Comparison of ENCODE assay signal across 1 cellular context in the genomic region with DNA sequence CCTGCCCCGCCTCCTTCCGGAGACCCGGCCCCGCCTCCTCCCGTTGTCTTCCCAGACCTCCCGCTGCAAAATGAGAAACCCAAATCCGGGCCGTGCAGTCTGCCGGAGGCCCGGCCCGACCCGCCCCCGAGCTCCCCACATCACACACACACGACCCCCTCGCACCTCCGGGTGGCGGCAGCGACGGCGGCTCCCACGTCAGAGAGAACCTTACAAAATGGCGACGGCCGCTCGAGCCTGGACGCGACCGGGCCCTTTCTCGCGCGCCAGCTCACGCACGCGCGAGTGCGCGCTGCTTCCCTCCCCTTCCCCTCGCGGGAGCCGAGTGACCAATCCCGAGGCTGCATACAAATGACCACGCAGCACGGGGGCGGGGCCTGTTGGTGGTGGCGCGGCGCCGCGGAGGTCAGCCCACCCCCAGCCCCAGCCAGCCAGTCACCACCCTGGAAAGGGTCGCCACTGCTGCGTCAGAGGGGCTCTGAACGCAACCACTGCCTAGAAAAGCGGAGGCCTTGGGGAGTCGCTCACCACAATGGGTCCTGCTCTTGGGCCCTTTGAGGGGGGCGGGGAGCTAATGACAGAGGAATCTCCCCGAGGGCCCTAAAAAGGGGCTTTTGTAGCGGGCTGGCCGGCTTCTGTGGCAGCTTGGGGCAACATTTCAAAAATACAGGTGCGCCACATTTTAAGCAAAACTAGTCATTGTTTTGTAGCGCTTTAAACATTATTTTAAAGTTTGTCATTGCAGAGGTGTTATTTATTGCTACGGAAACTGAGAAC.
TF ChIP-seq lines count a peak whose summit lies in the region.

A gene with protein sequence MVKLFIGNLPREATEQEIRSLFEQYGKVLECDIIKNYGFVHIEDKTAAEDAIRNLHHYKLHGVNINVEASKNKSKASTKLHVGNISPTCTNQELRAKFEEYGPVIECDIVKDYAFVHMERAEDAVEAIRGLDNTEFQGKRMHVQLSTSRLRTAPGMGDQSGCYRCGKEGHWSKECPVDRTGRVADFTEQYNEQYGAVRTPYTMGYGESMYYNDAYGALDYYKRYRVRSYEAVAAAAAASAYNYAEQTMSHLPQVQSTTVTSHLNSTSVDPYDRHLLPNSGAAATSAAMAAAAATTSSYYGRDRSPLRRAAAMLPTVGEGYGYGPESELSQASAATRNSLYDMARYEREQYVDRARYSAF (minus strand): TSS at position 289 of the 777 bp plus-strand sequence. CDS start 808 bp downstream, outside the sequence.

TF ChIP-seq in HepG2, 621 proteins besides CTCF, POLR2A, EP300 and RAD21 (continued from another document and continues in another):
- TF ChIP-seq, protein P1, sequence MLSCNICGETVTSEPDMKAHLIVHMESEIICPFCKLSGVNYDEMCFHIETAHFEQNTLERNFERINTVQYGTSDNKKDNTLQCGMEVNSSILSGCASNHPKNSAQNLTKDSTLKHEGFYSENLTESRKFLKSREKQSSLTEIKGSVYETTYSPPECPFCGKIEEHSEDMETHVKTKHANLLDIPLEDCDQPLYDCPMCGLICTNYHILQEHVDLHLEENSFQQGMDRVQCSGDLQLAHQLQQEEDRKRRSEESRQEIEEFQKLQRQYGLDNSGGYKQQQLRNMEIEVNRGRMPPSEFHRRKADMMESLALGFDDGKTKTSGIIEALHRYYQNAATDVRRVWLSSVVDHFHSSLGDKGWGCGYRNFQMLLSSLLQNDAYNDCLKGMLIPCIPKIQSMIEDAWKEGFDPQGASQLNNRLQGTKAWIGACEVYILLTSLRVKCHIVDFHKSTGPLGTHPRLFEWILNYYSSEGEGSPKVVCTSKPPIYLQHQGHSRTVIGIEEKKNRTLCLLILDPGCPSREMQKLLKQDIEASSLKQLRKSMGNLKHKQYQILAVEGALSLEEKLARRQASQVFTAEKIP (CRISPR knock-in tag; IDR thresholded peaks at IDR 0.05; ENCODE audit: borderline replicate concordance) = no peak
- TF ChIP-seq FOXA3 (CRISPR knock-in tag; IDR thresholded peaks at IDR 0.05) (peak; percentile 29), NKX3-1 (CRISPR knock-in tag; IDR thresholded peaks at IDR 0.05) (no peak), POGZ (CRISPR knock-in tag; IDR thresholded peaks at IDR 0.05) (peak; percentile 74; the same call in 1 of the 2 replicates), TAF15 (IDR thresholded peaks at IDR 0.05; ENCODE audit: low read depth, low read length, poor library complexity, severe bottlenecking) (peak; percentile 80), SP140L (CRISPR knock-in tag; IDR thresholded peaks at IDR 0.05; ENCODE audit: borderline replicate concordance) (no peak), SKI (IDR thresholded peaks at IDR 0.05; ENCODE audit: partially characterized antibody) (peak; percentile 14), GABPA (IDR thresholded peaks at IDR 0.05; ENCODE audit: low read depth, low read length) (no peak), GABPA (CRISPR knock-in tag; IDR thresholded peaks at IDR 0.05; ENCODE audit: low read depth) (peak; percentile 31; the same call in 1 of the 2 replicates), PHF5A (CRISPR knock-in tag; IDR thresholded peaks at IDR 0.05; ENCODE audit: low read depth, unreplicated experiment) (no peak), TP53 (CRISPR knock-in tag; conservative IDR thresholded peaks at IDR 0.05) (no peak), PHF20 (CRISPR knock-in tag; IDR thresholded peaks at IDR 0.05) (peak; percentile 75), GFI1 (CRISPR knock-in tag; IDR thresholded peaks at IDR 0.05; ENCODE audit: borderline replicate concordance) (no peak; the same call in 1 of the 2 replicates), ZNF777 (CRISPR knock-in tag; IDR thresholded peaks at IDR 0.05) (peak; percentile 53; the same call in 1 of the 2 replicates), RBAK (CRISPR knock-in tag; IDR thresholded peaks at IDR 0.05) (no peak), SCMH1 (CRISPR knock-in tag; IDR thresholded peaks at IDR 0.05; ENCODE audit: borderline replicate concordance) (no peak), ZFP37 (CRISPR knock-in tag; IDR thresholded peaks at IDR 0.05; ENCODE audit: borderline replicate concordance) (peak; percentile 68; the same call in 1 of the 2 replicates), ZNF678 (CRISPR knock-in tag; IDR thresholded peaks at IDR 0.05) (no peak), PLRG1 (conservative IDR thresholded peaks at IDR 0.05) (no peak), ZNF614 (CRISPR knock-in tag; IDR thresholded peaks at IDR 0.05; ENCODE audit: borderline replicate concordance) (no peak), ZNF446 (CRISPR knock-in tag; IDR thresholded peaks at IDR 0.05) (no peak), EZH2 (conservative IDR thresholded peaks at IDR 0.05; ENCODE audit: low read depth, low read length) (no peak), ZC3H13 (CRISPR knock-in tag; IDR thresholded peaks at IDR 0.05) (peak; percentile 96; the same call in 1 of the 2 replicates), SYNCRIP (IDR thresholded peaks at IDR 0.05; ENCODE audit: insufficient read depth, low read depth, low read length) (no peak), MEIS2 (CRISPR knock-in tag; IDR thresholded peaks at IDR 0.05) (no peak), PRMT3 (CRISPR knock-in tag; IDR thresholded peaks at IDR 0.05; ENCODE audit: borderline replicate concordance, low read depth) (no peak), PRPF4 (IDR thresholded peaks at IDR 0.05; ENCODE audit: low read depth, low read length, poor library complexity, severe bottlenecking) (no peak), ELF1 (CRISPR knock-in tag; IDR thresholded peaks at IDR 0.05) (peak; percentile 50), ZNF570 (CRISPR knock-in tag; IDR thresholded peaks at IDR 0.05; ENCODE audit: borderline replicate concordance) (no peak), ZNF7 (CRISPR knock-in tag; IDR thresholded peaks at IDR 0.05) (no peak)
- TF ChIP-seq, protein P2, sequence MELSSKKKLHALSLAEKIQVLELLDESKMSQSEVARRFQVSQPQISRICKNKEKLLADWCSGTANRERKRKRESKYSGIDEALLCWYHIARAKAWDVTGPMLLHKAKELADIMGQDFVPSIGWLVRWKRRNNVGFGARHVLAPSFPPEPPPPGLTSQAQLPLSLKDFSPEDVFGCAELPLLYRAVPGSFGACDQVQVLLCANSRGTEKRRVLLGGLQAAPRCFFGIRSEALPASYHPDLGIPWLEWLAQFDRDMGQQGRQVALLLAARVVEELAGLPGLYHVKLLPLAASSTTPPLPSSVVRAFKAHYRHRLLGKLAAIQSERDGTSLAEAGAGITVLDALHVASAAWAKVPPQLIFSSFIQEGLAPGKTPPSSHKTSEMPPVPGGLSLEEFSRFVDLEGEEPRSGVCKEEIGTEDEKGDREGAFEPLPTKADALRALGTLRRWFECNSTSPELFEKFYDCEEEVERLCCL (CRISPR knock-in tag; IDR thresholded peaks at IDR 0.05; ENCODE audit: borderline replicate concordance) = no peak
- TF ChIP-seq, protein P3, sequence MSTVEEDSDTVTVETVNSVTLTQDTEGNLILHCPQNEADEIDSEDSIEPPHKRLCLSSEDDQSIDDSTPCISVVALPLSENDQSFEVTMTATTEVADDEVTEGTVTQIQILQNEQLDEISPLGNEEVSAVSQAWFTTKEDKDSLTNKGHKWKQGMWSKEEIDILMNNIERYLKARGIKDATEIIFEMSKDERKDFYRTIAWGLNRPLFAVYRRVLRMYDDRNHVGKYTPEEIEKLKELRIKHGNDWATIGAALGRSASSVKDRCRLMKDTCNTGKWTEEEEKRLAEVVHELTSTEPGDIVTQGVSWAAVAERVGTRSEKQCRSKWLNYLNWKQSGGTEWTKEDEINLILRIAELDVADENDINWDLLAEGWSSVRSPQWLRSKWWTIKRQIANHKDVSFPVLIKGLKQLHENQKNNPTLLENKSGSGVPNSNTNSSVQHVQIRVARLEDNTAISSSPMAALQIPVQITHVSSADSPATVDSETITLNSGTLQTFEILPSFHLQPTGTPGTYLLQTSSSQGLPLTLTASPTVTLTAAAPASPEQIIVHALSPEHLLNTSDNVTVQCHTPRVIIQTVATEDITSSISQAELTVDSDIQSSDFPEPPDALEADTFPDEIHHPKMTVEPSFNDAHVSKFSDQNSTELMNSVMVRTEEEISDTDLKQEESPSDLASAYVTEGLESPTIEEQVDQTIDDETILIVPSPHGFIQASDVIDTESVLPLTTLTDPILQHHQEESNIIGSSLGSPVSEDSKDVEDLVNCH (CRISPR knock-in tag; IDR thresholded peaks at IDR 0.05) = no peak
- TF ChIP-seq, protein P4, sequence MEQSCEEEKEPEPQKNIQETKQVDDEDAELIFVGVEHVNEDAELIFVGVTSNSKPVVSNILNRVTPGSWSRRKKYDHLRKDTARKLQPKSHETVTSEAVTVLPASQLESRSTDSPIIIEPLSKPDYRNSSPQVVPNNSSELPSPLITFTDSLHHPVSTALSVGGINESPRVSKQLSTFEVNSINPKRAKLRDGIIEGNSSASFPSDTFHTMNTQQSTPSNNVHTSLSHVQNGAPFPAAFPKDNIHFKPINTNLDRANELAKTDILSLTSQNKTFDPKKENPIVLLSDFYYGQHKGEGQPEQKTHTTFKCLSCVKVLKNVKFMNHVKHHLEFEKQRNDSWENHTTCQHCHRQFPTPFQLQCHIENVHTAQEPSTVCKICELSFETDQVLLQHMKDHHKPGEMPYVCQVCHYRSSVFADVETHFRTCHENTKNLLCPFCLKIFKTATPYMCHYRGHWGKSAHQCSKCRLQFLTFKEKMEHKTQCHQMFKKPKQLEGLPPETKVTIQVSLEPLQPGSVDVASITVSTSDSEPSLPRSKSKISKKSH (CRISPR knock-in tag; IDR thresholded peaks at IDR 0.05; ENCODE audit: borderline replicate concordance) = peak; percentile 64; the same call in 1 of the 2 replicates
- TF ChIP-seq, protein P5, sequence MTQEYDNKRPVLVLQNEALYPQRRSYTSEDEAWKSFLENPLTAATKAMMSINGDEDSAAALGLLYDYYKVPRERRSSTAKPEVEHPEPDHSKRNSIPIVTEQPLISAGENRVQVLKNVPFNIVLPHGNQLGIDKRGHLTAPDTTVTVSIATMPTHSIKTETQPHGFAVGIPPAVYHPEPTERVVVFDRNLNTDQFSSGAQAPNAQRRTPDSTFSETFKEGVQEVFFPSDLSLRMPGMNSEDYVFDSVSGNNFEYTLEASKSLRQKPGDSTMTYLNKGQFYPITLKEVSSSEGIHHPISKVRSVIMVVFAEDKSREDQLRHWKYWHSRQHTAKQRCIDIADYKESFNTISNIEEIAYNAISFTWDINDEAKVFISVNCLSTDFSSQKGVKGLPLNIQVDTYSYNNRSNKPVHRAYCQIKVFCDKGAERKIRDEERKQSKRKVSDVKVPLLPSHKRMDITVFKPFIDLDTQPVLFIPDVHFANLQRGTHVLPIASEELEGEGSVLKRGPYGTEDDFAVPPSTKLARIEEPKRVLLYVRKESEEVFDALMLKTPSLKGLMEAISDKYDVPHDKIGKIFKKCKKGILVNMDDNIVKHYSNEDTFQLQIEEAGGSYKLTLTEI (CRISPR knock-in tag; conservative IDR thresholded peaks at IDR 0.05) = no peak
- TF ChIP-seq, protein P6, sequence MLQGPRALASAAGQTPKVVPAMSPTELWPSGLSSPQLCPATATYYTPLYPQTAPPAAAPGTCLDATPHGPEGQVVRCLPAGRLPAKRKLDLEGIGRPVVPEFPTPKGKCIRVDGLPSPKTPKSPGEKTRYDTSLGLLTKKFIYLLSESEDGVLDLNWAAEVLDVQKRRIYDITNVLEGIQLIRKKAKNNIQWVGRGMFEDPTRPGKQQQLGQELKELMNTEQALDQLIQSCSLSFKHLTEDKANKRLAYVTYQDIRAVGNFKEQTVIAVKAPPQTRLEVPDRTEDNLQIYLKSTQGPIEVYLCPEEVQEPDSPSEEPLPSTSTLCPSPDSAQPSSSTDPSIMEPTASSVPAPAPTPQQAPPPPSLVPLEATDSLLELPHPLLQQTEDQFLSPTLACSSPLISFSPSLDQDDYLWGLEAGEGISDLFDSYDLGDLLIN (CRISPR knock-in tag; IDR thresholded peaks at IDR 0.05; ENCODE audit: borderline replicate concordance) = no peak
- TF ChIP-seq, protein P7, sequence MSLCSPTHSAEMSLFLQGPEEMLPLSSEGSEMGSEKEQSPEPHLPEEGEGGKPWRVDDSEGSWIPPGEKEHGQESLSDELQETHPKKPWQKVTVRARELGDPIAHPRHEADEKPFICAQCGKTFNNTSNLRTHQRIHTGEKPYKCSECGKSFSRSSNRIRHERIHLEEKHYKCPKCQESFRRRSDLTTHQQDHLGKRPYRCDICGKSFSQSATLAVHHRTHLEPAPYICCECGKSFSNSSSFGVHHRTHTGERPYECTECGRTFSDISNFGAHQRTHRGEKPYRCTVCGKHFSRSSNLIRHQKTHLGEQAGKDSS (CRISPR knock-in tag; IDR thresholded peaks at IDR 0.05; ENCODE audit: borderline replicate concordance, low read depth) = 0 out of 2 replicates have a peak, but pooled peaks have one; percentile 26
- TF ChIP-seq, protein P8, sequence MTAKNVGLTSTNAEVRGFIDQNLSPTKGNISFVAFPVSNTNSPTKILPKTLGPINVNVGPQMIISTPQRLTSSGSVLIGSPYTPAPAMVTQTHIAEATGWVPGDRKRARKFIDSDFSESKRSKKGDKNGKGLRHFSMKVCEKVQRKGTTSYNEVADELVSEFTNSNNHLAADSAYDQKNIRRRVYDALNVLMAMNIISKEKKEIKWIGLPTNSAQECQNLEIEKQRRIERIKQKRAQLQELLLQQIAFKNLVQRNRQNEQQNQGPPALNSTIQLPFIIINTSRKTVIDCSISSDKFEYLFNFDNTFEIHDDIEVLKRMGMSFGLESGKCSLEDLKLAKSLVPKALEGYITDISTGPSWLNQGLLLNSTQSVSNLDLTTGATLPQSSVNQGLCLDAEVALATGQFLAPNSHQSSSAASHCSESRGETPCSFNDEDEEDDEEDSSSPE (CRISPR knock-in tag; IDR thresholded peaks at IDR 0.05) = peak; percentile 91
- TF ChIP-seq, protein P9, sequence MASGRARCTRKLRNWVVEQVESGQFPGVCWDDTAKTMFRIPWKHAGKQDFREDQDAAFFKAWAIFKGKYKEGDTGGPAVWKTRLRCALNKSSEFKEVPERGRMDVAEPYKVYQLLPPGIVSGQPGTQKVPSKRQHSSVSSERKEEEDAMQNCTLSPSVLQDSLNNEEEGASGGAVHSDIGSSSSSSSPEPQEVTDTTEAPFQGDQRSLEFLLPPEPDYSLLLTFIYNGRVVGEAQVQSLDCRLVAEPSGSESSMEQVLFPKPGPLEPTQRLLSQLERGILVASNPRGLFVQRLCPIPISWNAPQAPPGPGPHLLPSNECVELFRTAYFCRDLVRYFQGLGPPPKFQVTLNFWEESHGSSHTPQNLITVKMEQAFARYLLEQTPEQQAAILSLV (CRISPR knock-in tag; IDR thresholded peaks at IDR 0.05; ENCODE audit: borderline replicate concordance) = no peak
- TF ChIP-seq, protein P10, sequence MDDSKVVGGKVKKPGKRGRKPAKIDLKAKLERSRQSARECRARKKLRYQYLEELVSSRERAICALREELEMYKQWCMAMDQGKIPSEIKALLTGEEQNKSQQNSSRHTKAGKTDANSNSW (CRISPR knock-in tag; IDR thresholded peaks at IDR 0.05; ENCODE audit: borderline replicate concordance) = 0 out of 2 replicates have a peak, but pooled peaks have one; percentile 74
- TF ChIP-seq, protein P11, sequence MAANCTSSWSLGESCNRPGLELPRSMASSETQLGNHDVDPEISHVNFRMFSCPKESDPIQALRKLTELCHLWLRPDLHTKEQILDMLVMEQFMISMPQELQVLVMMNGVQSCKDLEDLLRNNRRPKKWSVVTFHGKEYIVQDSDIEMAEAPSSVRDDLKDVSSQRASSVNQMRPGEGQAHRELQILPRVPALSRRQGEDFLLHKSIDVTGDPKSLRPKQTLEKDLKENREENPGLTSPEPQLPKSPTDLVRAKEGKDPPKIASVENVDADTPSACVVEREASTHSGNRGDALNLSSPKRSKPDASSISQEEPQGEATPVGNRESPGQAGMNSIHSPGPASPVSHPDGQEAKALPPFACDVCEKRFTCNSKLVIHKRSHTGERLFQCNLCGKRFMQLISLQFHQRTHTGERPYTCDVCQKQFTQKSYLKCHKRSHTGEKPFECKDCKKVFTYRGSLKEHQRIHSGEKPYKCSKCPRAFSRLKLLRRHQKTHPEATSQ (CRISPR knock-in tag; IDR thresholded peaks at IDR 0.05; ENCODE audit: borderline replicate concordance) = no peak; the same call in 1 of the 2 replicates
